8 cellular contexts compared by ENCODE assay signal in the genomic region with DNA sequence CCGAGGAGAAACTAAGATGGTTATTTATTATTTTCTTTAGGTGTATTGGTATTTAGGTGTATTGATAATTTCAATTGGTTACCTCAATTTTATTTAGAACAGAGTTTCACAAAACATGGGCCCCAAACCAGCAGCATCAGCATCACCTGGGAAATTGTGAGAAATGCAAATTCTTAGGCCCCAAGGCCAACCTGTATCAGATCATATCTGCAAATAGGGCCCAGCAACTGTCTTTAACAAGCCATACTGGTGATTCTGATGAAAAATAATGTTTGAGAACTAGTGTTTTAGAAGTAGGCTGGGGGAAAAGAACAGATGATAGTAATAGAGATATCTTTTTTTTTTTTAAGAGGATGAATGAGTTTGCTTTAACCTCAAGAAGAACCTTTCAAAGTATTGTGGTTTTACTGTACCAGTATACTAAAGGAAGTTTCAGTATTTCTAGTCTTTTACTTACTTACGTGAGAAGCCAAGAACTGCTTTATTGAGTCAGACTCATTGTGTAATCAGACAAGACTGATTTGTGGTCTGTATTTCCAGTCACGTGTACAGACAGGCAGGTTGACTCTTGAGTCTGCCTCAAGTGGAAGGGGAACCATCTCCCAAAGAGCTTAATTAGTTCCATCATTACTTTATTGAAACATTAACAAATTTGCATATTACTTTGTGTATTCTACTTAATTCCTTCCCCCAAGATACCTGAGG.
DNase-seq lines count a peak whose midpoint lies in the region; ATAC-seq, FAIRE-seq and TF ChIP-seq lines count a peak whose summit lies in the region.

No MANE protein-coding gene starts in this region.

- H3K9me2 ChIP-seq in PC-3 (replicated peaks; ENCODE audit: low read length) (no peaks in the 10 kb centered on the region), Karpas-422 (replicated peaks; ENCODE audit: insufficient read depth, low read length) (no peaks in the 10 kb centered on the region)

- H3K9ac ChIP-seq in PC-3 (ENCODE audit: low read length): no peak overlapping the region
- H3K9ac ChIP-seq in Karpas-422 (ENCODE audit: low read length): no peak overlapping the region

- ATAC-seq in A549: no peak
- peak; percentile 100 for ATAC-seq in GM18868 (IDR thresholded peaks at IDR 0.05; ENCODE audit: unreplicated experiment)
- peak; percentile 99 for ATAC-seq in HG03103 (IDR thresholded peaks at IDR 0.05; ENCODE audit: low read depth, unreplicated experiment)
- no peak for ATAC-seq in PC-3
- peak; percentile 93 for ATAC-seq in mucosa of descending colon

- H3K36me3 ChIP-seq in PC-3 (ENCODE audit: low read depth, low read length) (no peaks in the 10 kb centered on the region), mucosa of descending colon (ENCODE audit: low read depth) (no peaks in the 10 kb centered on the region), Karpas-422 (ENCODE audit: insufficient read depth, low read length) (no peaks in the 10 kb centered on the region)

- POLR2A ChIA-PET in A549 (lab: Yijun Ruan, JAX) (no interaction called here), PC-3 (lab: Charles Lee; ENCODE audit: unreplicated experiment) (no interaction called here)

- no peaks in the 10 kb centered on the region for H3K36me3 Mint-ChIP-seq in osteocyte (ENCODE audit: unreplicated experiment)

- no peaks in the 10 kb centered on the region for H3K27me3 Mint-ChIP-seq in osteocyte (ENCODE audit: unreplicated experiment)

- no peaks in the 10 kb centered on the region for H3F3A ChIP-seq in PC-3 (ENCODE audit: low read length, unreplicated experiment)

- no peak overlapping the region for H3K27ac Mint-ChIP-seq in osteocyte (ENCODE audit: unreplicated experiment)

- WGBS in A549 (ENCODE audit: missing lambda C conversion rate): 44% methylated on average over 3 of the region's 3 CpGs

- H4K20me1 ChIP-seq in PC-3 (ENCODE audit: low read length): no peaks in the 10 kb centered on the region
- no peaks in the 10 kb centered on the region for H4K20me1 ChIP-seq in Karpas-422 (ENCODE audit: insufficient read depth, low read depth, low read length)

- H2AFZ ChIP-seq in PC-3 (ENCODE audit: low read length) (no peak overlapping the region), Karpas-422 (ENCODE audit: low read length) (no peak overlapping the region)

- H3K79me2 ChIP-seq in PC-3 (ENCODE audit: low read length) (no peaks in the 10 kb centered on the region), Karpas-422 (ENCODE audit: low read length) (no peaks in the 10 kb centered on the region)

- H3K9me3 ChIP-seq in A549 (no peaks in the 10 kb centered on the region), PC-3 (ENCODE audit: low read length) (no peaks in the 10 kb centered on the region), mucosa of descending colon (no peaks in the 10 kb centered on the region), Karpas-422 (ENCODE audit: low read length) (no peaks in the 10 kb centered on the region)

- TF ChIP-seq POLR2A in A549 (IDR thresholded peaks at IDR 0.05; ENCODE audit: low read length): no peak

- intact Hi-C loops in PC-3 (cut with micrococcal nuclease) (loop anchor here (5.0 kb wide), 1 partner anchor 49 kb away; no protein-coding TSS in a partner anchor), mucosa of descending colon (cut with DNase I, micrococcal nuclease) (no loop called here)

- H3K4me1 ChIP-seq in A549: no peaks in the 10 kb centered on the region
- H3K4me1 ChIP-seq in PC-3 (ENCODE audit: insufficient read depth, low read length): no peaks in the 10 kb centered on the region
- peaks cover 2% of the 10 kb centered on the region for H3K4me1 ChIP-seq in mucosa of descending colon (ENCODE audit: low read depth)
- no peaks in the 10 kb centered on the region for H3K4me1 ChIP-seq in Karpas-422 (ENCODE audit: low read length)

- H3K4me3 ChIP-seq in A549: no peak overlapping the region
- no peak overlapping the region for H3K4me3 ChIP-seq in PC-3 (ENCODE audit: low read length)
- H3K4me3 ChIP-seq in mucosa of descending colon: no peak overlapping the region
- no peak overlapping the region for H3K4me3 ChIP-seq in Karpas-422 (ENCODE audit: low read length)

- DNase-seq in A549 (ENCODE audit: low read depth in 1 of 2, low spot score in 1 of 2) (peak in 1 of 2 experiments; percentile 7), PC-3 (peak; percentile 46), mucosa of descending colon (peak in 1 of 3 donors; percentile 24), osteocyte (ENCODE audit: extremely low spot score, unreplicated experiment) (no peak), HK-2 (ENCODE audit: unreplicated experiment) (no peak), Karpas-422 (no peak)

- H3K4me3 Mint-ChIP-seq in osteocyte (ENCODE audit: unreplicated experiment): no peak overlapping the region

- H3K27ac ChIP-seq in A549 (no peak overlapping the region), PC-3 (ENCODE audit: low read length) (no peak overlapping the region), Karpas-422 (ENCODE audit: low read length) (no peak overlapping the region)

- CTCF ChIA-PET in A549 (lab: Yijun Ruan, JAX) (no interaction called here), PC-3 (lab: Charles Lee) (no interaction called here)

- H3K9me3 Mint-ChIP-seq in osteocyte (ENCODE audit: unreplicated experiment): no peaks in the 10 kb centered on the region

- H3K27me3 ChIP-seq in PC-3 (ENCODE audit: low read length) (no peaks in the 10 kb centered on the region), Karpas-422 (ENCODE audit: low read length) (no peaks in the 10 kb centered on the region)

- TF ChIP-seq EP300 in A549 (IDR thresholded peaks at IDR 0.05): no peak

- no peak overlapping the region for H3K4me2 ChIP-seq in A549
- no peak overlapping the region for H3K4me2 ChIP-seq in PC-3 (ENCODE audit: low read length)
- H3K4me2 ChIP-seq in Karpas-422 (ENCODE audit: low read depth, low read length, poor library complexity, severe bottlenecking): no peak overlapping the region

- FAIRE-seq in A549 (lab: Jason Lieb, UNC): no peak

- no peaks in the 10 kb centered on the region for H3K4me1 Mint-ChIP-seq in osteocyte (ENCODE audit: unreplicated experiment)

- no peak for TF ChIP-seq CTCF in A549 (IDR thresholded peaks at IDR 0.05)
- no peak for TF ChIP-seq CTCF in PC-3 (conservative IDR thresholded peaks at IDR 0.05; ENCODE audit: low read depth, low read length)
- no peak for TF ChIP-seq CTCF in mucosa of descending colon (IDR thresholded peaks at IDR 0.05)
- no peak for TF ChIP-seq CTCF in osteocyte (IDR thresholded peaks at IDR 0.05)

- no peak for TF ChIP-seq RAD21 in A549 (conservative IDR thresholded peaks at IDR 0.05 in 1 of 2, IDR thresholded peaks at IDR 0.05 in 1 of 2)

- BruUV-seq in PC-3 (replicated peaks; lab: Mats Ljungman, UMichigan): no TSS peak

TF ChIP-seq in A549, 52 proteins besides CTCF, POLR2A, EP300 and RAD21:
- no peak for TF ChIP-seq RFX5 (IDR thresholded peaks at IDR 0.05)
- TF ChIP-seq, protein P1, sequence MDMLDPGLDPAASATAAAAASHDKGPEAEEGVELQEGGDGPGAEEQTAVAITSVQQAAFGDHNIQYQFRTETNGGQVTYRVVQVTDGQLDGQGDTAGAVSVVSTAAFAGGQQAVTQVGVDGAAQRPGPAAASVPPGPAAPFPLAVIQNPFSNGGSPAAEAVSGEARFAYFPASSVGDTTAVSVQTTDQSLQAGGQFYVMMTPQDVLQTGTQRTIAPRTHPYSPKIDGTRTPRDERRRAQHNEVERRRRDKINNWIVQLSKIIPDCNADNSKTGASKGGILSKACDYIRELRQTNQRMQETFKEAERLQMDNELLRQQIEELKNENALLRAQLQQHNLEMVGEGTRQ (IDR thresholded peaks at IDR 0.05): 0 out of 2 replicates have a peak, but pooled peaks have one; percentile 11

Comparison
In these comparisons a context has a peak if more than half of its experiments do, and no peak if none do; other contexts are left out.
1. ATAC-seq: peak in GM18868 (single experiment), HG03103 (single experiment) and mucosa of descending colon (single experiment); none in A549 (0 of 2) and PC-3 (single experiment).